ENCODE assay signal across 13 cellular contexts in the genomic region with DNA sequence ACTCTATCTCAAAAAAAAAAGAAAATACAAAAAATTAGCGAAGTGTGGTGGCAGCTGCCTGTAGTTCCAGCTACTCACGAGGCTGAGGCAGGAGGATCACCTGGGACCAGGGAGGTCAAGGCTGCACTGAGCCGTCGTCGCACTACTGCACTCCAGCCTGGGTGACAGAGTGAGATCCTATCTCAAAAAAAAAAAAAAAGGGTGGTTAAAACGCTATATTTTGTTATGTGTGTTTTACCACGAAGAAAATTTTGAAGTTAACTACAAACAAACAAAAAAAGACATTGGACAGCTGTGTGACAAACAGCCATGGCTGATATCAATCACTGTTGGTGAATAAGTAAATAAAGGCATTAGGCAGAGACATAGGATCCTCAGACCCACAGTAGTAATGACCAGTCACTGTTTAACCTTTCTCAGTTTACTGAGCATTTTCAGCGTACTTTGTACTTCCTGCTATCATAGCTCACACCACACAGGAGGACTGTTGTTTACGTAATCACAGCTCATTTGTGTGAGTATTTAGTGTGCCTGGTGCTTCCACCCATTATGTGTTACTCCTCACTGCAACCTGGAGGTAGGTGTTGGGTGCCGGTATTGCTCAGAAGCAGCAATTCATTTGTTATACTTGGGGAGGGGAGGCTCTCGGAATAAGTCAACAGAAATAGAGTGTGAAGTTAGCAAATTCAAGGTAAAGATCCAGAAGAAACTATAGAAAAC. TPM values are rescaled to one million over a fixed set of nuclear protein-coding genes. Genes with fewer than 3 reads are reported as not detected.
DNase-seq lines count a peak whose midpoint lies in the region; ATAC-seq and TF ChIP-seq lines count a peak whose summit lies in the region.
"Had no signal": no experiment of that assay in that cellular context is flagged by ENCODE, and none has a peak within 500 bp of the region (broad histone marks: within the 10 kb centered on the region; RNA-seq: fewer than 3 reads in every experiment).

No MANE protein-coding gene starts in this region.

- H3K9ac ChIP-seq in endodermal cell (ENCODE audit: extremely low read depth, low read length, poor library complexity, severe bottlenecking) (no peak overlapping the region), parathyroid adenoma (no peak overlapping the region)

- H3K4me1 Mint-ChIP-seq in endodermal cell (peaks cover 8% of the 10 kb centered on the region), CD14-positive monocyte (peaks cover 16% of the 10 kb centered on the region)
- H3K4me1 Mint-ChIP-seq: activated CD8-positive, alpha-beta memory T cell treated with anti-CD3 and anti-CD28 coated beads, Interleukin-2, amount 10 ng/mL, durations not matched to agents 7 days and 5 days; naive thymus-derived CD8-positive, alpha-beta T cell had no signal

- H3K4me2 ChIP-seq in parathyroid adenoma (ENCODE audit: low read length) = no peak overlapping the region

- H3K9me3 Mint-ChIP-seq in endodermal cell = peaks cover 9% of the 10 kb centered on the region
- H3K9me3 Mint-ChIP-seq in CD14-positive monocyte = peaks cover 0 to 3% (median 0%) of the 10 kb centered on the region in 7 donors

- H3K27ac ChIP-seq in HL-60 (replicated peaks) (no peak overlapping the region), endodermal cell (ENCODE audit: low read depth, low read length) (no peak overlapping the region), parathyroid adenoma (no peak overlapping the region), foreskin keratinocyte (no peak overlapping the region)

- peak overlapping the region; percentile 35 for H2AFZ ChIP-seq in parathyroid adenoma

- H3K4me3 ChIP-seq in HL-60 (replicated peaks; ENCODE audit: insufficient read depth, low read length) = no peak overlapping the region
- H3K4me3 ChIP-seq in endodermal cell (ENCODE audit: low read length) = no peak overlapping the region
- H3K4me3 ChIP-seq in parathyroid adenoma (ENCODE audit: low read depth, low read length) = no peak overlapping the region

- ATAC-seq in foreskin keratinocyte = no peak
- ATAC-seq: activated CD8-positive, alpha-beta memory T cell treated with anti-CD3 and anti-CD28 coated beads, Interleukin-2, amount 10 ng/mL, durations not matched to agents 7 days and 5 days; naive thymus-derived CD8-positive, alpha-beta T cell; Right ventricle myocardium inferior had no signal

- no peak overlapping the region for H3K4me3 Mint-ChIP-seq in endodermal cell
- no peak overlapping the region for H3K4me3 Mint-ChIP-seq in CD14-positive monocyte
- H3K4me3 Mint-ChIP-seq: activated CD8-positive, alpha-beta memory T cell treated with anti-CD3 and anti-CD28 coated beads, Interleukin-2, amount 10 ng/mL, durations not matched to agents 7 days and 5 days; activated naive CD8-positive, alpha-beta T cell; naive thymus-derived CD8-positive, alpha-beta T cell had no signal

- no peaks in the 10 kb centered on the region for H3K27me3 Mint-ChIP-seq in endodermal cell (ENCODE audit: insufficient read depth)
- H3K27me3 Mint-ChIP-seq in CD14-positive monocyte (ENCODE audit: low read depth in 3 of 3) = peaks cover 1 to 3% (median 2%) of the 10 kb centered on the region in 3 donors
- H3K27me3 Mint-ChIP-seq: naive thymus-derived CD8-positive, alpha-beta T cell had no signal

- H3K79me2 ChIP-seq in parathyroid adenoma = no peaks in the 10 kb centered on the region

- 90 to 91% methylated on average over 5 to 9 of the region's 11 CpGs for WGBS in endodermal cell (ENCODE audit: insufficient coverage in 1 of 2, insufficient read length in 1 of 2), 2 experiments

- H3K27ac Mint-ChIP-seq in endodermal cell (peak overlapping the region; percentile 11), CD14-positive monocyte (peak overlapping the region in 2 of 7 donors; percentile 41 to 48)
- H3K27ac Mint-ChIP-seq: activated CD8-positive, alpha-beta memory T cell treated with anti-CD3 and anti-CD28 coated beads, Interleukin-2, amount 10 ng/mL, durations not matched to agents 7 days and 5 days; activated naive CD8-positive, alpha-beta T cell had no signal

- TF ChIP-seq CTCF in HL-60 (IDR thresholded peaks at IDR 0.05; ENCODE audit: insufficient read depth, low read length) = no peak
- TF ChIP-seq CTCF in endodermal cell (conservative IDR thresholded peaks at IDR 0.05) = no peak
- no peak for TF ChIP-seq CTCF in parathyroid adenoma (IDR thresholded peaks at IDR 0.05)
- no peak for TF ChIP-seq CTCF in foreskin keratinocyte (conservative IDR thresholded peaks at IDR 0.05)
- TF ChIP-seq CTCF in CD14-positive monocyte (IDR thresholded peaks at IDR 0.05) = no peak

- H3K36me3 Mint-ChIP-seq in endodermal cell (ENCODE audit: low read depth) (no peaks in the 10 kb centered on the region), CD14-positive monocyte (no peaks in the 10 kb centered on the region)
- H3K36me3 Mint-ChIP-seq: activated CD8-positive, alpha-beta memory T cell treated with anti-CD3 and anti-CD28 coated beads, Interleukin-2, amount 10 ng/mL, durations not matched to agents 7 days and 5 days; activated naive CD8-positive, alpha-beta T cell; naive thymus-derived CD8-positive, alpha-beta T cell had no signal

- H3K9me3 ChIP-seq in endodermal cell (ENCODE audit: control insufficient read depth, low read length) (no peaks in the 10 kb centered on the region), parathyroid adenoma (ENCODE audit: control insufficient read depth, low read length) (no peaks in the 10 kb centered on the region)

- intact Hi-C loops in CD14-positive monocyte (cut with micrococcal nuclease) = no loop called here

- H3K27me3 ChIP-seq in HL-60 (ENCODE audit: insufficient read depth, poor library complexity, severe bottlenecking) (no peaks in the 10 kb centered on the region), endodermal cell (ENCODE audit: control insufficient read depth, insufficient read depth, low read length, poor library complexity, severe bottlenecking) (no peaks in the 10 kb centered on the region), parathyroid adenoma (ENCODE audit: control insufficient read depth, insufficient read depth, low read length) (no peaks in the 10 kb centered on the region), foreskin keratinocyte (no peaks in the 10 kb centered on the region)

- H3K4me1 ChIP-seq in endodermal cell (ENCODE audit: control insufficient read depth, insufficient read depth, low read length) (no peaks in the 10 kb centered on the region), parathyroid adenoma (no peaks in the 10 kb centered on the region), foreskin keratinocyte (no peaks in the 10 kb centered on the region)

- DNase-seq in HL-60 (ENCODE audit: low read depth in 1 of 2, low spot score in 1 of 2) = peak; percentile 3 to 10
- peak; percentile 60 for DNase-seq in NCI-H748 (lab: John Stamatoyannopoulos, UW; ENCODE audit: unreplicated experiment)
- no peak for DNase-seq in endodermal cell
- no peak for DNase-seq in foreskin keratinocyte
- no peak for DNase-seq in cerebellum (ENCODE audit: low spot score)
- no peak for DNase-seq in activated gamma-delta T cell treated with Interleukin-2 at 50 U/mL for 16 hours
- no peak for DNase-seq in CD14-positive monocyte (ENCODE audit: low spot score)
- DNase-seq: activated CD8-positive, alpha-beta memory T cell treated with anti-CD3 and anti-CD28 coated beads, Interleukin-2, amount 10 ng/mL, durations not matched to agents 7 days and 5 days; C1 segment of cervical spinal cord; naive thymus-derived CD8-positive, alpha-beta T cell had no signal

- H3K36me3 ChIP-seq in endodermal cell (ENCODE audit: control insufficient read depth, insufficient read depth, low read length) (no peaks in the 10 kb centered on the region), parathyroid adenoma (ENCODE audit: control insufficient read depth, insufficient read depth, low read length) (no peaks in the 10 kb centered on the region)

RNA-seq across cellular contexts. Expression of a gene that starts 55.4 kb away (rescaled TPM):
- 10 to 100 TPM; 44.3 to 51.7 TPM for total RNA-seq in endodermal cell
- polyA plus RNA-seq in endodermal cell (2013, experiment 1 of 2) = 40.1 TPM
- 41.1 TPM for polyA plus RNA-seq in endodermal cell (2013, experiment 2 of 2)
- total RNA-seq in foreskin keratinocyte = 53.9 and 55.7 TPM in 2 replicates
- 71.6 and 75.1 TPM in 2 replicates for polyA plus RNA-seq in foreskin keratinocyte
- total RNA-seq in cerebellum = 20.4 TPM
- 10 to 100 TPM; 38.9 to 40.0 TPM for polyA plus RNA-seq in CD14-positive monocyte

Comparison
In these comparisons a context has a peak if more than half of its experiments do, and no peak if none do; other contexts are left out.
1. DNase-seq: peak in HL-60 (2 of 2) and NCI-H748 (single experiment); none in endodermal cell (single experiment), foreskin keratinocyte (0 of 2), cerebellum (single experiment), activated gamma-delta T cell treated with Interleukin-2 at 50 U/mL for 16 hours (single experiment) and CD14-positive monocyte (single experiment).